ENCODE assay signal across 1 cellular context in genomic region chr1:9549955-9550546, GRCh38.
TF ChIP-seq lines count a peak whose summit lies in the region.

No MANE protein-coding gene starts in this region.

TF ChIP-seq in HepG2, 621 proteins besides CTCF, POLR2A, EP300 and RAD21 (continued from another document):
- TF ChIP-seq ZNF646 (CRISPR knock-in tag; IDR thresholded peaks at IDR 0.05) (no peak), ZNF30 (CRISPR knock-in tag; IDR thresholded peaks at IDR 0.05) (no peak), SETDB1 (CRISPR knock-in tag; IDR thresholded peaks at IDR 0.05; ENCODE audit: borderline replicate concordance) (no peak), ARID3A (IDR thresholded peaks at IDR 0.05; ENCODE audit: low read depth, low read length) (peak; percentile 81), NCOR1 (IDR thresholded peaks at IDR 0.05; ENCODE audit: borderline replicate concordance, low read length) (peak; percentile 87), MIER3 (CRISPR knock-in tag; IDR thresholded peaks at IDR 0.05; ENCODE audit: borderline replicate concordance) (peak; percentile 92; the same call in 1 of the 2 replicates), BRCA1 (CRISPR knock-in tag; IDR thresholded peaks at IDR 0.05) (no peak), MZF1 (CRISPR knock-in tag; IDR thresholded peaks at IDR 0.05; ENCODE audit: borderline replicate concordance) (no peak), ZNF777 (CRISPR knock-in tag; IDR thresholded peaks at IDR 0.05) (no peak), ZNF317 (CRISPR knock-in tag; IDR thresholded peaks at IDR 0.05) (no peak), DNMT3B (CRISPR knock-in tag; conservative IDR thresholded peaks at IDR 0.05) (no peak), SPEN (CRISPR knock-in tag; IDR thresholded peaks at IDR 0.05; ENCODE audit: low read depth) (peak; percentile 28; the same call in 1 of the 2 replicates), ZNF414 (CRISPR knock-in tag; IDR thresholded peaks at IDR 0.05) (no peak), CHD4 (IDR thresholded peaks at IDR 0.05; ENCODE audit: borderline replicate concordance, low read length) (no peak), MED8 (CRISPR knock-in tag; IDR thresholded peaks at IDR 0.05; ENCODE audit: insufficient replicate concordance) (peak; percentile 78), ZNF598 (CRISPR knock-in tag; IDR thresholded peaks at IDR 0.05; ENCODE audit: borderline replicate concordance) (no peak), RARG (CRISPR knock-in tag; IDR thresholded peaks at IDR 0.05; ENCODE audit: low read depth) (no peak), KIAA2018 (CRISPR knock-in tag; IDR thresholded peaks at IDR 0.05; ENCODE audit: borderline replicate concordance) (no peak), ZNF460 (CRISPR knock-in tag; IDR thresholded peaks at IDR 0.05; ENCODE audit: borderline replicate concordance) (peak; percentile 91; the same call in 1 of the 2 replicates), MBD4 (IDR thresholded peaks at IDR 0.05; ENCODE audit: borderline replicate concordance, low read length) (no peak), TP53 (CRISPR knock-in tag; conservative IDR thresholded peaks at IDR 0.05) (no peak), ZFYVE20 (CRISPR knock-in tag; IDR thresholded peaks at IDR 0.05; ENCODE audit: borderline replicate concordance, low read depth) (no peak), HES4 (CRISPR knock-in tag; IDR thresholded peaks at IDR 0.05; ENCODE audit: borderline replicate concordance) (no peak), SNAPC2 (CRISPR knock-in tag; IDR thresholded peaks at IDR 0.05) (0 out of 2 replicates have a peak, but pooled peaks have one; percentile 71), ZC3H13 (CRISPR knock-in tag; IDR thresholded peaks at IDR 0.05) (0 out of 2 replicates have a peak, but pooled peaks have one; percentile 46), FOXO1 (CRISPR knock-in tag; IDR thresholded peaks at IDR 0.05) (peak; percentile 92), ZKSCAN8 (CRISPR knock-in tag; IDR thresholded peaks at IDR 0.05; ENCODE audit: borderline replicate concordance) (peak; percentile 88; the same call in 1 of the 2 replicates), PAWR (CRISPR knock-in tag; IDR thresholded peaks at IDR 0.05; ENCODE audit: borderline replicate concordance) (no peak), ZNF12 (CRISPR knock-in tag; IDR thresholded peaks at IDR 0.05) (peak; percentile 71; the same call in 1 of the 2 replicates), THRA (CRISPR knock-in tag; IDR thresholded peaks at IDR 0.05; ENCODE audit: borderline replicate concordance) (peak; percentile 96; the same call in 1 of the 2 replicates), POLR2G (IDR thresholded peaks at IDR 0.05; ENCODE audit: low read depth, low read length) (no peak), SRF (IDR thresholded peaks at IDR 0.05; ENCODE audit: low read depth, low read length) (no peak)
